In genomic region chr3:177580437-177580836, GRCh38 we compare ENCODE assay signal across 20 cellular contexts.
A peak's percentile ranks its signal among the peaks of the same experiment; 100 is the strongest.
DNase-seq lines count a peak whose midpoint lies in the region; ATAC-seq, FAIRE-seq and TF ChIP-seq lines count a peak whose summit lies in the region.
"Had no signal": no experiment of that assay in that cellular context is flagged by ENCODE, and none has a peak within 500 bp of the region (broad histone marks: within the 10 kb centered on the region; RNA-seq: fewer than 3 reads in every experiment).

No MANE protein-coding gene starts in this region.

- H4K20me1 ChIP-seq in H9 (ENCODE audit: control insufficient read depth, insufficient read depth, insufficient read length) = no peaks in the 10 kb centered on the region
- no peaks in the 10 kb centered on the region for H4K20me1 ChIP-seq in H1 (replicated peaks in 1 of 2; ENCODE audit: control insufficient read depth in 1 of 2, insufficient read depth in 2 of 2, low read length in 2 of 2)

- FAIRE-seq in H1 (lab: Jason Lieb, UNC) = no peak
- FAIRE-seq: A549, D721Med, G401.6, GM12891, GM19239 had no signal

- POLR2A ChIA-PET in H1 (lab: Charles Lee; ENCODE audit: partially characterized antibody) = no interaction called here

- no peak overlapping the region for H2BK12ac ChIP-seq in H9 (ENCODE audit: insufficient read length, low read depth, low read length)
- H2BK12ac ChIP-seq in H1 (ENCODE audit: low read depth, low read length) = no peak overlapping the region

- H3K4ac ChIP-seq in H9 (ENCODE audit: low read depth, low read length) = no peak overlapping the region
- H3K4ac ChIP-seq in H1 (replicated peaks; ENCODE audit: insufficient read length, low read depth, low read length) = no peak overlapping the region

- H3K27ac ChIP-seq in H9 (ENCODE audit: insufficient read length, low read depth, low read length) = no peak overlapping the region
- H3K27ac ChIP-seq in H1 (ENCODE audit: low read depth, low read length) = no peak overlapping the region
- H3K27ac ChIP-seq in parathyroid adenoma = no peak overlapping the region
- H3K27ac ChIP-seq: 22Rv1, A549, C4-2B had no signal

- H3K9me3 Mint-ChIP-seq in H9 = peaks cover 3 to 4% of the 10 kb centered on the region in 2 experiments; a peak in 4 of 5 replicates

- peak; percentile 87 for ATAC-seq in esophagus mucosa
- no peak for ATAC-seq in GM21423 (IDR thresholded peaks at IDR 0.05; ENCODE audit: unreplicated experiment)
- no peak for ATAC-seq in GM19467 (IDR thresholded peaks at IDR 0.05; ENCODE audit: unreplicated experiment)
- ATAC-seq: A549 had no signal

- no CpG with 5 or more reads among the region's 2 CpGs for WGBS in H9 (ENCODE audit: extremely low coverage, insufficient read length, low lambda C conversion rate)
- WGBS in H1 (ENCODE audit: extremely low coverage in 1 of 2, insufficient coverage in 1 of 2, insufficient read length in 1 of 2, insufficient replicate concordance in 2 of 2, low coverage in 1 of 2, low lambda C conversion rate in 2 of 2, missing lambda C conversion rate in 1 of 2), 2 experiments = 88% methylated on average over 2 of the region's 2 CpGs; no CpG with 5 or more reads in 1 of the 2 experiments

- H3K18ac ChIP-seq in H9 (ENCODE audit: insufficient read length, low read depth, low read length) (no peak overlapping the region), H1 (ENCODE audit: extremely low read depth, low read length) (no peak overlapping the region)

- H2AFZ ChIP-seq in H9 (ENCODE audit: low read length) (no peak overlapping the region), H1 (ENCODE audit: low read length) (0 out of 2 replicates have a peak overlapping the region, but pooled peaks have one; percentile 29), parathyroid adenoma (peak overlapping the region; percentile 43)

- H3K9me3 ChIP-seq in H9 (ENCODE audit: control insufficient read depth, low read depth, low read length) (no peaks in the 10 kb centered on the region), H1 (ENCODE audit: insufficient read depth in 2 of 2, low read depth in 1 of 2, low read length in 1 of 2) (no peaks in the 10 kb centered on the region), parathyroid adenoma (ENCODE audit: control insufficient read depth, low read length) (no peaks in the 10 kb centered on the region)
- H3K9me3 ChIP-seq: A549, Caco-2, HAP-1 had no signal

- no peak for TF ChIP-seq CTCF in H9 (conservative IDR thresholded peaks at IDR 0.05)
- TF ChIP-seq CTCF in H1 (IDR thresholded peaks at IDR 0.05; ENCODE audit: control extremely low read depth in 1 of 3, insufficient read depth in 1 of 3, low read depth in 1 of 3, low read length in 3 of 3) = no peak
- no peak for TF ChIP-seq CTCF in parathyroid adenoma (IDR thresholded peaks at IDR 0.05)

- H3K56ac ChIP-seq in H9 (ENCODE audit: insufficient read length, low read depth, low read length) = no peak overlapping the region
- H3K56ac ChIP-seq in H1 (replicated peaks; ENCODE audit: insufficient read length, low read depth, low read length) = no peak overlapping the region

- H3K4me2 ChIP-seq in H9 (ENCODE audit: insufficient read depth, insufficient read length, low read length) (no peak overlapping the region), H1 (ENCODE audit: insufficient read depth in 1 of 2, low read depth in 2 of 2, low read length in 2 of 2) (no peak overlapping the region), parathyroid adenoma (ENCODE audit: low read length) (no peak overlapping the region)
- H3K4me2 ChIP-seq: A549 had no signal

- H2BK20ac ChIP-seq in H9 (ENCODE audit: low read depth, low read length, poor library complexity, severe bottlenecking) = no peak overlapping the region
- no peak overlapping the region for H2BK20ac ChIP-seq in H1 (ENCODE audit: low read length)

- no peak overlapping the region for H3K4me3 ChIP-seq in H1 (ENCODE audit: extremely low read depth in 1 of 4, insufficient read depth in 2 of 4, low read depth in 3 of 4, low read length in 4 of 4)
- H3K4me3 ChIP-seq in parathyroid adenoma (ENCODE audit: low read depth, low read length) = no peak overlapping the region
- H3K4me3 ChIP-seq: A549, HAP-1 had no signal

- H3K14ac ChIP-seq in H9 (ENCODE audit: insufficient read depth, low read length) (no peak overlapping the region), H1 (ENCODE audit: insufficient read length) (no peak overlapping the region)

- H2BK120ac ChIP-seq in H9 (ENCODE audit: low read depth, low read length, poor library complexity, severe bottlenecking) (no peak overlapping the region), H1 (replicated peaks; ENCODE audit: low read depth, low read length) (no peak overlapping the region)

- no peak for TF ChIP-seq POLR2A in H1 (IDR thresholded peaks at IDR 0.05; ENCODE audit: control extremely low read depth in 1 of 2, low read depth in 2 of 2, low read length in 2 of 2)

- H3K79me2 ChIP-seq in H9 (ENCODE audit: insufficient read depth, low read length) (no peaks in the 10 kb centered on the region), H1 (ENCODE audit: control insufficient read depth in 1 of 2, insufficient read depth in 2 of 2, low read length in 2 of 2) (no peaks in the 10 kb centered on the region), parathyroid adenoma (no peaks in the 10 kb centered on the region)

- no peak overlapping the region for H3K23ac ChIP-seq in H9 (ENCODE audit: insufficient read length, low read depth, low read length)
- H3K23ac ChIP-seq in H1 (ENCODE audit: insufficient read length) = no peak overlapping the region

- no peaks in the 10 kb centered on the region for H3K36me3 Mint-ChIP-seq in H9 (ENCODE audit: insufficient read depth in 1 of 3, low read depth in 3 of 3)

- H3K23me2 ChIP-seq in H9 (ENCODE audit: insufficient read length, low read depth, low read length, poor library complexity, severe bottlenecking) (no peaks in the 10 kb centered on the region), H1 (ENCODE audit: low read depth, low read length) (no peaks in the 10 kb centered on the region)

- peak overlapping the region; percentile 67 for H3T11ph ChIP-seq in H9 (ENCODE audit: low read length)

- H3K27ac Mint-ChIP-seq in H9 = no peak overlapping the region
- H3K27ac Mint-ChIP-seq: CD4-positive, alpha-beta T cell had no signal

- no peak overlapping the region for H2AK5ac ChIP-seq in H9 (ENCODE audit: insufficient read length, low read length)
- no peak overlapping the region for H2AK5ac ChIP-seq in H1 (ENCODE audit: low read depth, low read length)

- no peaks in the 10 kb centered on the region for H3K27me3 Mint-ChIP-seq in H9 (ENCODE audit: low read depth)
- H3K27me3 Mint-ChIP-seq: CD4-positive, alpha-beta T cell had no signal

- CTCF ChIA-PET in H1 (lab: Charles Lee; ENCODE audit: partially characterized antibody) = interaction anchor here (1.0 kb wide), 1 partner anchor 9 kb away, joined by 3 read pairs; no protein-coding TSS in a partner anchor

- H2BK5ac ChIP-seq in H9 (ENCODE audit: insufficient read length, low read length) (no peak overlapping the region), H1 (ENCODE audit: low read depth, low read length) (no peak overlapping the region)

- H4K5ac ChIP-seq in H9 (ENCODE audit: insufficient read length, low read depth, low read length) = no peak overlapping the region
- H4K5ac ChIP-seq in H1 (ENCODE audit: insufficient read length, low read depth, low read length) = no peak overlapping the region

- H3K9ac ChIP-seq in H9 (ENCODE audit: extremely low read depth, insufficient read length, low read length) (no peak overlapping the region), H1 (replicated peaks in 1 of 4; ENCODE audit: extremely low read depth in 1 of 4, low read depth in 3 of 4, low read length in 3 of 4) (no peak overlapping the region), parathyroid adenoma (no peak overlapping the region)

- no peak for TF ChIP-seq RAD21 in H1 (IDR thresholded peaks at IDR 0.05 in 1 of 2, conservative IDR thresholded peaks at IDR 0.05 in 1 of 2; ENCODE audit: low read depth in 2 of 2, low read length in 2 of 2)

- H3K4me1 ChIP-seq in H9 (ENCODE audit: insufficient read depth, low read length) (peaks cover 5% of the 10 kb centered on the region; the same call in 1 of the 2 replicates), H1 (replicated peaks in 1 of 4; ENCODE audit: control insufficient read depth in 3 of 4, insufficient read depth in 4 of 4, low read length in 3 of 4) (peaks cover 0 to 3% (median 0%) of the 10 kb centered on the region in 4 experiments; a peak in 1 of 7 replicates), parathyroid adenoma (no peaks in the 10 kb centered on the region)
- H3K4me1 ChIP-seq: A549, Caco-2, HAP-1 had no signal

- no peak for DNase-seq in H9
- no peak for DNase-seq in H1 (ENCODE audit: low read depth in 1 of 2, low spot score in 2 of 2)
- no peak for DNase-seq in Kasumi-1 (lab: John Stamatoyannopoulos, UW)
- no peak for DNase-seq in LoVo (ENCODE audit: low spot score)
- DNase-seq: AML-193; Caco-2; CD4-positive, alpha-beta T cell; GOT3 had no signal

- H3K4me3 Mint-ChIP-seq in H9 = no peak overlapping the region
- H3K4me3 Mint-ChIP-seq: CD4-positive, alpha-beta T cell had no signal

- H2BK15ac ChIP-seq in H9 (ENCODE audit: low read depth, low read length) (no peak overlapping the region), H1 (ENCODE audit: low read length) (no peak overlapping the region)

- H3K4me1 Mint-ChIP-seq in H9 = peaks cover 11 to 12% of the 10 kb centered on the region in 2 experiments

- H3K36me3 ChIP-seq in H1 (ENCODE audit: control insufficient read depth in 2 of 4, insufficient read depth in 4 of 4, low read length in 3 of 4) (no peaks in the 10 kb centered on the region), parathyroid adenoma (ENCODE audit: control insufficient read depth, insufficient read depth, low read length) (no peaks in the 10 kb centered on the region)
- H3K36me3 ChIP-seq: HAP-1 had no signal

- H4K91ac ChIP-seq in H9 (ENCODE audit: insufficient read length, low read depth, low read length) (no peak overlapping the region), H1 (replicated peaks; ENCODE audit: insufficient read length, low read length) (no peak overlapping the region)

- H3K27me3 ChIP-seq in H9 (ENCODE audit: insufficient read depth, low read length) (no peaks in the 10 kb centered on the region; the same call in 1 of the 2 replicates), H1 (replicated peaks in 1 of 4; ENCODE audit: control insufficient read depth in 3 of 4, extremely low read depth in 1 of 4, insufficient read depth in 3 of 4, low read length in 3 of 4) (no peaks in the 10 kb centered on the region), parathyroid adenoma (ENCODE audit: control insufficient read depth, insufficient read depth, low read length) (no peaks in the 10 kb centered on the region)

- H3K79me1 ChIP-seq in H9 (ENCODE audit: insufficient read depth, low read depth, low read length, poor library complexity, severe bottlenecking) = no peaks in the 10 kb centered on the region
- no peaks in the 10 kb centered on the region for H3K79me1 ChIP-seq in H1 (ENCODE audit: low read depth, low read length)

- no peak overlapping the region for H4K8ac ChIP-seq in H9 (replicated peaks; ENCODE audit: insufficient read length, low read depth, low read length)
- H4K8ac ChIP-seq in H1 (ENCODE audit: extremely low read depth, insufficient read depth, low read length) = no peak overlapping the region

- TF ChIP-seq EP300 in H1 (IDR thresholded peaks at IDR 0.05; ENCODE audit: borderline replicate concordance in 1 of 2, low read depth in 2 of 2, low read length in 2 of 2) = no peak

TF ChIP-seq in H1, 55 proteins besides CTCF, POLR2A, EP300 and RAD21 (continues in another document):
- TF ChIP-seq GABPA (IDR thresholded peaks at IDR 0.05; ENCODE audit: borderline replicate concordance, insufficient read depth, low read length) = no peak
